Comparison of ENCODE assay signal across 21 cellular contexts in the genomic region with DNA sequence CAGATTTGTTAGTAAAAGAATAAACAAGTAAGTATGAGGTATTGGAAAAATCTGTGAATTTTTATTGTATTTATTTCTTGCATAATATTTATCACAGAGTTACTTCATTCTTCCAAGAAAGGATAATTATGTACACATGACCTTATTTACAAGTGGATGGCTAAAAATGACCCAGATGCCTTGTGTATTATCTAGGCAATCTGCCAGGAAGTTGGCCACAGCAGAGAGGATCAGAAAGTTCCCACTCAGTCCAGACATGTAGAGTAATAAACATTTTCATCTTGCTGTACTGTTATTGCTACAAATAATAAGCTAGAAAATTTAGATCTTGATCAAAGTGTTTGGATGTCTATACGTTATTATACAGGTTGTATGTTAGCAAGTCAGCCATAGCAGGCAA.
A peak's percentile ranks its signal among the peaks of the same experiment; 100 is the strongest.
DNase-seq lines count a peak whose midpoint lies in the region; ATAC-seq and FAIRE-seq lines count a peak whose summit lies in the region.
"Had no signal": no experiment of that assay in that cellular context is flagged by ENCODE, and none has a peak within 500 bp of the region (broad histone marks: within the 10 kb centered on the region; RNA-seq: fewer than 3 reads in every experiment).

No MANE protein-coding gene starts in this region.

- ATAC-seq in HG03469 (IDR thresholded peaks at IDR 0.05; ENCODE audit: unreplicated experiment) (no peak), HG02759 (IDR thresholded peaks at IDR 0.05; ENCODE audit: unreplicated experiment) (no peak)
- ATAC-seq: HepG2 had no signal

- FAIRE-seq in HTR-8/SVneo (lab: Jason Lieb, UNC): no peak
- FAIRE-seq: A204.1, H1, HepG2 had no signal

- DNase-seq in NCI-H748 (lab: John Stamatoyannopoulos, UW; ENCODE audit: unreplicated experiment) (peak; percentile 1), NCI-H748 treated with DMSO at 0.1 percent for 48 hours (lab: John Stamatoyannopoulos, UW) (no peak), HTR-8/SVneo (ENCODE audit: insufficient read length, low spot score) (peak; percentile 3), NCI-H69 (lab: John Stamatoyannopoulos, UW) (peak; percentile 3), cerebellum (ENCODE audit: low spot score) (peak; percentile 5), KG1 (lab: John Stamatoyannopoulos, UW) (no peak)
- DNase-seq: Caco-2; CD4-positive, alpha-beta T cell; KBM-7; NCI-H1092; NCI-H2081; NCI-H2227 treated with DMSO at 0.1 percent for 48 hours; NCI-H526; PC-9; SW 1271; T-helper 2 cell had no signal

Comparison
In these comparisons a context has a peak if more than half of its experiments do, and no peak if none do; other contexts are left out.
1. DNase-seq: peak in NCI-H748 (single experiment), HTR-8/SVneo (single experiment), NCI-H69 (single experiment) and cerebellum (single experiment); none in NCI-H748 treated with DMSO at 0.1 percent for 48 hours (single experiment) and KG1 (single experiment).